ENCODE assay signal across 8 cellular contexts in genomic region chr17:38751803-38752118, GRCh38. TPM values are rescaled to one million over a fixed set of nuclear protein-coding genes. Genes with fewer than 3 reads are reported as not detected.
DNase-seq lines count a peak whose midpoint lies in the region; ATAC-seq and TF ChIP-seq lines count a peak whose summit lies in the region.

No MANE protein-coding gene starts in this region.

- peak overlapping the region; percentile 67 to 85 (median 80) for H3K4me3 ChIP-seq in upper lobe of left lung

- no peaks in the 10 kb centered on the region for H3K9me3 ChIP-seq in upper lobe of left lung

- TF ChIP-seq EP300 in upper lobe of left lung (IDR thresholded peaks at IDR 0.05) = no peak

- 0 to 1% methylated on average over 24 to 31 of the region's 32 CpGs for WGBS in upper lobe of left lung, 2 donors

- TF ChIP-seq CTCF in upper lobe of left lung (IDR thresholded peaks at IDR 0.05) = peak in 1 of 6 experiments; percentile 3

- H3K27ac Mint-ChIP-seq in T-helper 1 cell treated with Interleukin-12 subunit alpha and Interleukin-12 subunit beta and Interleukin-4 antibody, amounts not matched to agents 30 μg/mL and 1 μg/mL, for 36 hours = peak overlapping the region; percentile 94

- intact Hi-C loops in left cardiac atrium (cut with DNase I) = loop anchor here in 1 of 2 donors (5.0 kb wide), 2 partner anchors 46 to 401 kb away; partner anchors contain the start of genes PIP4K2B and PLXDC1
- intact Hi-C loops in posterior vena cava (cut with DNase I) = no loop called here

- H3K4me1 Mint-ChIP-seq in T-helper 1 cell treated with Interleukin-12 subunit alpha and Interleukin-12 subunit beta and Interleukin-4 antibody, amounts not matched to agents 30 μg/mL and 1 μg/mL, for 36 hours (ENCODE audit: low read depth) = peaks cover 29% of the 10 kb centered on the region

- peaks cover 0 to 14% (median 2%) of the 10 kb centered on the region in 4 donors for H3K27me3 ChIP-seq in upper lobe of left lung

- DNase-seq in CMK (ENCODE audit: low read depth) (peak; percentile 79), GOT3 (lab: John Stamatoyannopoulos, UW) (peak; percentile 60), NCI-H1417 treated with DMSO at 0.1 percent for 48 hours (lab: John Stamatoyannopoulos, UW) (peak; percentile 58), amniotic epithelial cell (ENCODE audit: low read depth) (peak; percentile 85), left cardiac atrium (peak; percentile 82), posterior vena cava (ENCODE audit: low spot score) (peak; percentile 94), upper lobe of left lung (peak; percentile 90 to 91)

- no peak for TF ChIP-seq POLR2A in upper lobe of left lung (IDR thresholded peaks at IDR 0.05)

- peaks cover 19% of the 10 kb centered on the region for H3K36me3 Mint-ChIP-seq in T-helper 1 cell treated with Interleukin-12 subunit alpha and Interleukin-12 subunit beta and Interleukin-4 antibody, amounts not matched to agents 30 μg/mL and 1 μg/mL, for 36 hours (ENCODE audit: low read depth)

- peak; percentile 49 to 55 for ATAC-seq in left cardiac atrium
- ATAC-seq in upper lobe of left lung (ENCODE audit: low FRiP score in 2 of 2) = peak; percentile 69 to 81

- H3K4me3 Mint-ChIP-seq in T-helper 1 cell treated with Interleukin-12 subunit alpha and Interleukin-12 subunit beta and Interleukin-4 antibody, amounts not matched to agents 30 μg/mL and 1 μg/mL, for 36 hours = peak overlapping the region; percentile 99

- H3K4me1 ChIP-seq in upper lobe of left lung = peaks cover 48 to 68% (median 60%) of the 10 kb centered on the region in 4 donors

- peaks cover 6 to 23% (median 14%) of the 10 kb centered on the region in 4 donors for H3K36me3 ChIP-seq in upper lobe of left lung

- H3K27ac ChIP-seq in upper lobe of left lung = peak overlapping the region; percentile 89 to 95 (median 91)

- H3K27me3 Mint-ChIP-seq in T-helper 1 cell treated with Interleukin-12 subunit alpha and Interleukin-12 subunit beta and Interleukin-4 antibody, amounts not matched to agents 30 μg/mL and 1 μg/mL, for 36 hours (ENCODE audit: low read depth) = peaks cover 29% of the 10 kb centered on the region

- no peaks in the 10 kb centered on the region for H3K9me3 Mint-ChIP-seq in T-helper 1 cell treated with Interleukin-12 subunit alpha and Interleukin-12 subunit beta and Interleukin-4 antibody, amounts not matched to agents 30 μg/mL and 1 μg/mL, for 36 hours

RNA-seq across cellular contexts. Expression of gene PSMB3, which starts 0.8 kb away (rescaled TPM):
- total RNA-seq in left cardiac atrium (100 to 1,000 TPM; 139 to 163 TPM), posterior vena cava (100 to 1,000 TPM; 133 to 137 TPM), upper lobe of left lung (100 to 1,000 TPM in 2 of 6 donors, 10 to 100 TPM in 4; 61.8 to 157 (median 79.2) TPM)

RNA-seq across cellular contexts. Expression of gene PCGF2, which starts 3.6 kb away (rescaled TPM):
- 10 to 100 TPM; 28.2 to 45.2 TPM for total RNA-seq in left cardiac atrium
- total RNA-seq in posterior vena cava = 10 to 100 TPM; 51.3 to 53.9 TPM
- 10 to 100 TPM; 14.6 to 51.7 (median 31.9) TPM for total RNA-seq in upper lobe of left lung

RNA-seq across cellular contexts. Expression of gene CISD3, which starts 21.6 kb away (rescaled TPM):
- total RNA-seq in left cardiac atrium (10 to 100 TPM; 51.1 to 66.2 TPM), posterior vena cava (10 to 100 TPM; 24.7 to 27.4 TPM), upper lobe of left lung (10 to 100 TPM in 4 of 6 donors, 1 to 10 TPM in 2; 6.3 to 49.7 (median 15.9) TPM)

RNA-seq across cellular contexts. Expression of gene MLLT6, which starts 46.7 kb away (rescaled TPM):
- total RNA-seq in left cardiac atrium (10 to 100 TPM; 76.1 to 88.9 TPM), posterior vena cava (10 to 100 TPM; 79.7 to 82.4 TPM), upper lobe of left lung (100 to 1,000 TPM in 4 of 6 donors, 10 to 100 TPM in 2; 69.2 to 305 (median 122) TPM)

RNA-seq across cellular contexts. Expression of gene PIP4K2B, which starts 47.6 kb away (rescaled TPM):
- total RNA-seq in left cardiac atrium (10 to 100 TPM; 36.1 to 42.0 TPM), posterior vena cava (10 to 100 TPM; 38.7 to 45.7 TPM), upper lobe of left lung (10 to 100 TPM; 36.3 to 67.1 (median 38.8) TPM)

Comparison
In these comparisons a context has a peak if more than half of its experiments do, and no peak if none do; other contexts are left out.
1. Peak in every context shown above with its lines: DNase-seq, ATAC-seq, H3K4me3 ChIP-seq and H3K27ac ChIP-seq.